ENCODE assay signal across 31 cellular contexts in genomic region chr14:100994082-100994481, GRCh38.
DNase-seq lines count a peak whose midpoint lies in the region; ATAC-seq, FAIRE-seq and TF ChIP-seq lines count a peak whose summit lies in the region.
"Had no signal": no experiment of that assay in that cellular context is flagged by ENCODE, and none has a peak within 500 bp of the region (broad histone marks: within the 10 kb centered on the region; RNA-seq: fewer than 3 reads in every experiment).

No MANE protein-coding gene starts in this region.

- H3K36me3 ChIP-seq in ACC112 (ENCODE audit: insufficient read depth, low read length) (peaks cover 27% of the 10 kb centered on the region), K562 (ENCODE audit: control insufficient read depth, insufficient read depth, low read length) (no peaks in the 10 kb centered on the region)
- H3K36me3 ChIP-seq: BLaER1 treated with 17β-estradiol and CSF1 and Interleukin-3, amounts not matched to agents 10 nM and 100 nM; esophagus muscularis mucosa; HAP-1; tibial nerve had no signal

- DNase-seq in HFFc6 (no peak), K562 (ENCODE audit: extremely low read depth in 1 of 4, low spot score in 3 of 4) (no peak), foreskin fibroblast (peak; percentile 40 to 73)
- DNase-seq in activated CD4-positive, alpha-beta T cell treated with anti-CD3 and anti-CD28 coated beads, Interleukin-2, amount 50 U/mL, for 1 hour: no peak
- DNase-seq: activated CD4-positive, alpha-beta T cell treated with anti-CD3 and anti-CD28 coated beads for 4 hours; activated CD8-positive, alpha-beta memory T cell treated with anti-CD3 and anti-CD28 coated beads, Interleukin-2, amount 10 ng/mL, durations not matched to agents 7 days and 5 days; anterior cingulate cortex; Karpas-422; left cardiac atrium; naive B cell; NCI-H1092; NCI-H1930; NCI-H774; occipital lobe; SHP77; stimulated activated CD4-positive, alpha-beta T cell treated with anti-CD3 and anti-CD28 coated beads, Interleukin-2, amount 100 ng/mL, for 48 hours; stimulated activated naive CD4-positive, alpha-beta T cell treated with Interleukin-2 at 50 U/mL for 16 hours; T-cell had no signal

- peaks cover 17% of the 10 kb centered on the region for H3K27me3 Mint-ChIP-seq in HFFc6 (ENCODE audit: insufficient read depth)

- intact Hi-C loops in K562 (cut with micrococcal nuclease): no loop called here

- CTCF ChIA-PET in K562 (lab: Yijun Ruan, JAX; ENCODE audit: low intra/inter-chr PET ratio): no interaction called here

- TF ChIP-seq POLR2A in K562 (conservative IDR thresholded peaks at IDR 0.05): no peak

- H3K36me3 Mint-ChIP-seq in HFFc6 (ENCODE audit: low read depth): peaks cover 62% of the 10 kb centered on the region
- H3K36me3 Mint-ChIP-seq: activated CD8-positive, alpha-beta memory T cell treated with anti-CD3 and anti-CD28 coated beads, Interleukin-2, amount 10 ng/mL, durations not matched to agents 7 days and 5 days; activated naive CD4-positive, alpha-beta T cell treated with anti-CD3 and anti-CD28 coated beads, Interleukin-2, amount 50 U/mL, for 24 hours; naive B cell; T-cell had no signal

- no peak for ATAC-seq in K562
- no peak for ATAC-seq in GM19328 (IDR thresholded peaks at IDR 0.05; ENCODE audit: unreplicated experiment)
- ATAC-seq in HG02884 (IDR thresholded peaks at IDR 0.05; ENCODE audit: unreplicated experiment): no peak
- no peak for ATAC-seq in HG02938 (IDR thresholded peaks at IDR 0.05; ENCODE audit: unreplicated experiment)
- ATAC-seq: activated CD8-positive, alpha-beta memory T cell treated with anti-CD3 and anti-CD28 coated beads, Interleukin-2, amount 10 ng/mL, durations not matched to agents 7 days and 5 days; left cardiac atrium; T-cell had no signal

- peak overlapping the region; percentile 74 for H3K27ac Mint-ChIP-seq in HFFc6
- H3K27ac Mint-ChIP-seq: activated CD8-positive, alpha-beta memory T cell treated with anti-CD3 and anti-CD28 coated beads, Interleukin-2, amount 10 ng/mL, durations not matched to agents 7 days and 5 days; activated naive CD4-positive, alpha-beta T cell treated with anti-CD3 and anti-CD28 coated beads, Interleukin-2, amount 50 U/mL, for 24 hours; activated T-helper 1 cell treated with anti-CD3 and anti-CD28 coated beads, Interleukin-12 subunit alpha, Interleukin-12 subunit beta, Interleukin-2, Interleukin-4 antibody, amounts not matched to agents 30 ng/mL and 10 ng/mL and 1 ng/mL, durations not matched to agents 14 hours and 24 hours and 36 hours; naive B cell; T-cell had no signal

- TF ChIP-seq EP300 in K562 (IDR thresholded peaks at IDR 0.05; ENCODE audit: low read length): no peak

- H3K9me3 ChIP-seq in K562 (replicated peaks; ENCODE audit: control insufficient read depth, insufficient read depth, low read depth, low read length): no peaks in the 10 kb centered on the region
- H3K9me3 ChIP-seq: esophagus muscularis mucosa, HAP-1, tibial nerve had no signal

- no peak overlapping the region for H3K9ac ChIP-seq in K562 (ENCODE audit: insufficient read depth in 1 of 2, low read depth in 2 of 2, low read length in 2 of 2)
- H3K9ac ChIP-seq: BLaER1 treated with 17β-estradiol and CSF1 and Interleukin-3, amounts not matched to agents 10 nM and 100 nM had no signal

- WGBS in K562 (ENCODE audit: insufficient coverage, low coverage, missing lambda C conversion rate): 5% methylated on average over 5 of the region's 5 CpGs

- peak overlapping the region; percentile 15; the same call in 1 of the 2 replicates for H3K4me3 Mint-ChIP-seq in HFFc6
- H3K4me3 Mint-ChIP-seq: activated CD8-positive, alpha-beta memory T cell treated with anti-CD3 and anti-CD28 coated beads, Interleukin-2, amount 10 ng/mL, durations not matched to agents 7 days and 5 days; activated naive CD4-positive, alpha-beta T cell treated with anti-CD3 and anti-CD28 coated beads, Interleukin-2, amount 50 U/mL, for 24 hours; activated T-helper 1 cell treated with anti-CD3 and anti-CD28 coated beads, Interleukin-12 subunit alpha, Interleukin-12 subunit beta, Interleukin-2, Interleukin-4 antibody, amounts not matched to agents 30 ng/mL and 10 ng/mL and 1 ng/mL, durations not matched to agents 14 hours and 24 hours and 36 hours; central memory CD8-positive, alpha-beta T cell; naive B cell; T-cell had no signal

- no peak for TF ChIP-seq RAD21 in K562 (CRISPR knock-in tag; conservative IDR thresholded peaks at IDR 0.05 in 1 of 2, IDR thresholded peaks at IDR 0.05 in 1 of 2)

- no peaks in the 10 kb centered on the region for H4K20me1 ChIP-seq in K562 (replicated peaks; ENCODE audit: control insufficient read depth, insufficient read depth, low read length)
- H4K20me1 ChIP-seq: BLaER1 treated with 17β-estradiol and CSF1 and Interleukin-3, amounts not matched to agents 10 nM and 100 nM had no signal

- H3K4me1 Mint-ChIP-seq in HFFc6 (ENCODE audit: low read depth): peaks cover 67% of the 10 kb centered on the region
- H3K4me1 Mint-ChIP-seq: activated CD8-positive, alpha-beta memory T cell treated with anti-CD3 and anti-CD28 coated beads, Interleukin-2, amount 10 ng/mL, durations not matched to agents 7 days and 5 days; activated naive CD4-positive, alpha-beta T cell treated with anti-CD3 and anti-CD28 coated beads, Interleukin-2, amount 50 U/mL, for 24 hours; central memory CD8-positive, alpha-beta T cell; naive B cell; T-cell had no signal

- no peak for FAIRE-seq in K562 (lab: Jason Lieb, UNC)
- FAIRE-seq: A204.1, TTC549 had no signal

- POLR2A ChIA-PET in K562 (lab: Yijun Ruan, JAX): no interaction called here

- BruUV-seq in K562 (replicated peaks; lab: Mats Ljungman, UMichigan): no TSS peak

- H2AFZ ChIP-seq in ACC112 (ENCODE audit: low read length, unreplicated experiment) (no peak overlapping the region), K562 (ENCODE audit: low read depth, low read length) (no peak overlapping the region)

- no peak overlapping the region for H3K4me2 ChIP-seq in K562 (ENCODE audit: insufficient read depth, low read length)

- no peaks in the 10 kb centered on the region for H3K9me3 Mint-ChIP-seq in HFFc6
- H3K9me3 Mint-ChIP-seq: activated naive CD4-positive, alpha-beta T cell treated with anti-CD3 and anti-CD28 coated beads, Interleukin-2, amount 50 U/mL, for 24 hours; activated T-helper 1 cell treated with anti-CD3 and anti-CD28 coated beads, Interleukin-12 subunit alpha, Interleukin-12 subunit beta, Interleukin-2, Interleukin-4 antibody, amounts not matched to agents 30 ng/mL and 10 ng/mL and 1 ng/mL, durations not matched to agents 14 hours and 24 hours and 36 hours; central memory CD8-positive, alpha-beta T cell; T-cell had no signal

- no peaks in the 10 kb centered on the region for H3K9me1 ChIP-seq in K562 (ENCODE audit: control insufficient read depth, insufficient read depth, low read length)

- H3K4me3 ChIP-seq in ACC112 (ENCODE audit: low read depth, low read length) (no peak overlapping the region), K562 (no peak overlapping the region), foreskin fibroblast (ENCODE audit: low read depth in 1 of 2, low read length in 2 of 2) (no peak overlapping the region)
- H3K4me3 ChIP-seq: BLaER1 treated with 17β-estradiol and CSF1 and Interleukin-3, amounts not matched to agents 10 nM and 100 nM; esophagus muscularis mucosa; HAP-1; tibial nerve had no signal

- H3K27ac ChIP-seq in ACC112 (ENCODE audit: low read depth, low read length) (peak overlapping the region; percentile 36), K562 (ENCODE audit: extremely low read depth, low read depth, low read length) (no peak overlapping the region)
- H3K27ac ChIP-seq: BLaER1 treated with 17β-estradiol and CSF1 and Interleukin-3, amounts not matched to agents 10 nM and 100 nM; esophagus muscularis mucosa; tibial nerve had no signal

- no peaks in the 10 kb centered on the region for H3K79me2 ChIP-seq in ACC112 (ENCODE audit: control insufficient read depth, insufficient read depth, low read length, unreplicated experiment)
- no peaks in the 10 kb centered on the region for H3K79me2 ChIP-seq in K562 (ENCODE audit: control insufficient read depth, insufficient read depth, low read length)

- TF ChIP-seq CTCF in HFFc6 (IDR thresholded peaks at IDR 0.05) (no peak), K562 (IDR thresholded peaks at IDR 0.05 in 2 of 3, conservative IDR thresholded peaks at IDR 0.05 in 1 of 3; ENCODE audit: insufficient read depth in 2 of 3, low read depth in 1 of 3, low read length in 3 of 3) (no peak), foreskin fibroblast (IDR thresholded peaks at IDR 0.05; ENCODE audit: low read depth, low read length) (no peak)

- in situ Hi-C loops in K562 (cut with MboI): no loop called here

- H3K27me3 ChIP-seq in ACC112 (ENCODE audit: insufficient read depth, low read length): no peaks in the 10 kb centered on the region
- H3K27me3 ChIP-seq in K562 (ENCODE audit: control insufficient read depth in 2 of 2, insufficient read depth in 2 of 2, low read length in 2 of 2): no peaks in the 10 kb centered on the region
- H3K27me3 ChIP-seq: BLaER1 treated with 17β-estradiol and CSF1 and Interleukin-3, amounts not matched to agents 10 nM and 100 nM; esophagus muscularis mucosa; tibial nerve had no signal

- H3K4me1 ChIP-seq in ACC112 (ENCODE audit: control insufficient read depth, insufficient read depth, low read length, unreplicated experiment) (peaks cover 22% of the 10 kb centered on the region), K562 (replicated peaks in 1 of 2; ENCODE audit: control insufficient read depth in 2 of 2, insufficient read depth in 2 of 2, low read length in 2 of 2) (no peaks in the 10 kb centered on the region)
- H3K4me1 ChIP-seq: esophagus muscularis mucosa, HAP-1, tibial nerve had no signal

TF ChIP-seq in K562, 482 proteins besides CTCF, POLR2A, EP300 and RAD21:
- TF ChIP-seq FOSL1 (tag; conservative IDR thresholded peaks at IDR 0.05) (peak; percentile 81), ATF3 (IDR thresholded peaks at IDR 0.05) (peak; percentile 31; the same call in 1 of the 2 replicates), ATF3 (CRISPR knock-in tag; conservative IDR thresholded peaks at IDR 0.05) (no peak), ZNF57 (CRISPR knock-in tag; IDR thresholded peaks at IDR 0.05) (no peak)

Comparison
In these comparisons a context has a peak if more than half of its experiments do, and no peak if none do; other contexts are left out.
1. DNase-seq: peak in foreskin fibroblast (2 of 2); none in HFFc6 (single experiment), K562 (0 of 4) and activated CD4-positive, alpha-beta T cell treated with anti-CD3 and anti-CD28 coated beads, Interleukin-2, amount 50 U/mL, for 1 hour (single experiment).